8 cellular contexts compared by ENCODE assay signal in genomic region chr5:173573126-173573960, GRCh38. TPM values are rescaled to one million over a fixed set of nuclear protein-coding genes. Genes with fewer than 3 reads are reported as not detected.
DNase-seq lines count a peak whose midpoint lies in the region; ATAC-seq lines count a peak whose summit lies in the region.

No MANE protein-coding gene starts in this region.

- CTCF ChIA-PET in activated CD8-positive, alpha-beta T cell treated with anti-CD3 and anti-CD28 coated beads, Interleukin-2, amount 10 ng/mL, durations not matched to agents 7 days and 5 days (lab: Charles Lee) = interaction anchor here (0.7 to 2.3 kb wide), 16 partner anchors 8 to 278 kb away, joined by 3 to 7 read pairs (median 3); partner anchors contain the start of gene BOD1

- DNase-seq in DMS 273 (lab: John Stamatoyannopoulos, UW; ENCODE audit: unreplicated experiment) (peak; percentile 81), DMS 273 treated with DMSO at 0.1 percent for 48 hours (lab: John Stamatoyannopoulos, UW) (no peak), NCI-H748 (lab: John Stamatoyannopoulos, UW; ENCODE audit: unreplicated experiment) (peak; percentile 73), mesenteric fat pad (ENCODE audit: low spot score) (peak; percentile 95)
- DNase-seq in activated CD8-positive, alpha-beta T cell treated with anti-CD3 and anti-CD28 coated beads, Interleukin-2, amount 10 ng/mL, durations not matched to agents 7 days and 5 days = peak; percentile 66
- DNase-seq in effector memory CD8-positive, alpha-beta T cell = peak; percentile 49 to 57 (median 54)
- peak; percentile 47 for DNase-seq in stimulated activated CD8-positive, alpha-beta memory T cell treated with anti-CD3 and anti-CD28 coated beads, Interleukin-15, amount 100 ng/mL, for 24 hours (ENCODE audit: low read depth)

- peaks cover 11% of the 10 kb centered on the region for H3K27me3 Mint-ChIP-seq in activated CD8-positive, alpha-beta T cell treated with anti-CD3 and anti-CD28 coated beads, Interleukin-2, amount 10 ng/mL, durations not matched to agents 7 days and 5 days (ENCODE audit: low read depth)
- H3K27me3 Mint-ChIP-seq in effector memory CD8-positive, alpha-beta T cell = peaks cover 46 to 76% of the 10 kb centered on the region in 2 donors

- H3K4me3 Mint-ChIP-seq in activated CD8-positive, alpha-beta T cell treated with anti-CD3 and anti-CD28 coated beads, Interleukin-2, amount 10 ng/mL, durations not matched to agents 7 days and 5 days = no peak overlapping the region
- H3K4me3 Mint-ChIP-seq in effector memory CD8-positive, alpha-beta T cell = no peak overlapping the region

- ATAC-seq in HG02798 (IDR thresholded peaks at IDR 0.05; ENCODE audit: poor library complexity, unreplicated experiment) = peak; percentile 73
- ATAC-seq in activated CD8-positive, alpha-beta T cell treated with anti-CD3 and anti-CD28 coated beads, Interleukin-2, amount 10 ng/mL, durations not matched to agents 7 days and 5 days = peak; percentile 95
- peak; percentile 79 for ATAC-seq in effector memory CD8-positive, alpha-beta T cell (replicated peaks)

- POLR2A ChIA-PET in activated CD8-positive, alpha-beta T cell treated with anti-CD3 and anti-CD28 coated beads, Interleukin-2, amount 10 ng/mL, durations not matched to agents 7 days and 5 days (lab: Charles Lee) = no interaction called here

- peaks cover 2% of the 10 kb centered on the region for H3K4me1 Mint-ChIP-seq in activated CD8-positive, alpha-beta T cell treated with anti-CD3 and anti-CD28 coated beads, Interleukin-2, amount 10 ng/mL, durations not matched to agents 7 days and 5 days (ENCODE audit: low read depth)
- H3K4me1 Mint-ChIP-seq in effector memory CD8-positive, alpha-beta T cell (ENCODE audit: low read depth in 2 of 2) = peaks cover 5 to 9% of the 10 kb centered on the region in 2 donors

- no peaks in the 10 kb centered on the region for H3K36me3 Mint-ChIP-seq in activated CD8-positive, alpha-beta T cell treated with anti-CD3 and anti-CD28 coated beads, Interleukin-2, amount 10 ng/mL, durations not matched to agents 7 days and 5 days (ENCODE audit: low read depth)
- H3K36me3 Mint-ChIP-seq in effector memory CD8-positive, alpha-beta T cell (ENCODE audit: insufficient read depth) = peaks cover 4% of the 10 kb centered on the region

- no peaks in the 10 kb centered on the region for H3K9me3 Mint-ChIP-seq in activated CD8-positive, alpha-beta T cell treated with anti-CD3 and anti-CD28 coated beads, Interleukin-2, amount 10 ng/mL, durations not matched to agents 7 days and 5 days (ENCODE audit: insufficient read depth)
- H3K9me3 Mint-ChIP-seq in effector memory CD8-positive, alpha-beta T cell = no peaks in the 10 kb centered on the region

- no peak overlapping the region for H3K27ac Mint-ChIP-seq in activated CD8-positive, alpha-beta T cell treated with anti-CD3 and anti-CD28 coated beads, Interleukin-2, amount 10 ng/mL, durations not matched to agents 7 days and 5 days
- no peak overlapping the region for H3K27ac Mint-ChIP-seq in effector memory CD8-positive, alpha-beta T cell

RNA-seq across cellular contexts. Expression of gene BOD1, which starts 43.1 kb away (rescaled TPM):
- 10 to 100 TPM; 14.0 to 20.3 TPM for total RNA-seq in activated CD8-positive, alpha-beta T cell treated with anti-CD3 and anti-CD28 coated beads, Interleukin-2, amount 10 ng/mL, durations not matched to agents 7 days and 5 days
- total RNA-seq in mesenteric fat pad = 47.2 TPM
